Comparison of ENCODE assay signal across 8 cellular contexts in the genomic region with DNA sequence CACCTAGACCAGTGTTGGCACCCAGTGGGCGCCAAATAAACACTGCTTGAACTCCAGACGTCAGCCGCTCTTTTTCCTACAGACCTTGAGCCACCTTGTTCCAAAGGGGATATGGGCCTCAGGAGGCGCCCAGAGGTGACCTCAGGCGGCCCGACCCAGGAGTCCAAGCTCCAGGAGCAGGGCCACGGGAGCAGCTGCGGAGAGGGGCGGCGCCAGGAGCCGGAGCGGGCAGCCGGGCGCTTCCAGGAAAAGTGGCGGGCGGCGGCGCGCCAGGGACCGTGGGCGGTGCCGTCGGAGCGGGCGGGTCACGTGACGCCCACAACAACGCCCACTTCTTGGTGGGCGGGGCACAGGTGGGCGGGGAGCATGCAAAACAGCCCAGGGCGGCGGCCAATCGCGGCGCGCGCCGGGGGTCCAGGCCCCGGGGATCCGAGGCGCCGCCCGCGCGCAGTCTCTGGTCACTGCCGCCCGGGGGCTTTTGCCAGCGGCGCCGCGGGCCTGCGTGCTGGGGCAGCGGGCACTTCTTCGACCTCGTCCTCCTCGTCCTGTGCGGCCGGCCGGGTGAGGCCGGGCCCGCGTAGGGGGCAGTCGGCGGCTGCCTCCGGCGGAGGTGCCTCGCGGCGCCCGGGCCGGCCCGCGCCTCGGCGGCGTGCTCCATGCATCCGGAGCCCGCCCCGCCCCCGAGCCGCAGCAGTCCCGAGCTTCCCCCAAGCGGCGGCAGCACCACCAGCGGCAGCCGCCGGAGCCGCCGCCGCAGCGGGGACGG. TPM values are rescaled to one million over a fixed set of nuclear protein-coding genes. Genes with fewer than 3 reads are reported as not detected.
DNase-seq lines count a peak whose midpoint lies in the region; FAIRE-seq and TF ChIP-seq lines count a peak whose summit lies in the region.

A gene (plus strand): TSS at position 444 of the 766 bp plus-strand sequence.

- peaks cover 19% of the 10 kb centered on the region for H3K36me3 ChIP-seq in MG63

- no peaks in the 10 kb centered on the region for H3K27me3 Mint-ChIP-seq in nephron progenitor cell (ENCODE audit: low read depth, poor library complexity)
- H3K27me3 Mint-ChIP-seq in stimulated activated naive CD8-positive, alpha-beta T cell treated with anti-CD3 and anti-CD28 coated beads, Interleukin-15, Interleukin-2, amounts not matched to agents 100 ng/mL and 50 ng/mL, for 24 hours = no peaks in the 10 kb centered on the region

- peak within 1 kb of the TSS; percentile 74 for H3K4me3 ChIP-seq in MG63
- peak within 1 kb of the TSS; percentile 72 for H3K4me3 ChIP-seq in fibroblast of pulmonary artery (replicated peaks; ENCODE audit: low read depth, low read length)

- H3K4me1 Mint-ChIP-seq in nephron progenitor cell = peaks cover 52% of the 10 kb centered on the region
- peaks cover 56% of the 10 kb centered on the region for H3K4me1 Mint-ChIP-seq in stimulated activated naive CD8-positive, alpha-beta T cell treated with anti-CD3 and anti-CD28 coated beads, Interleukin-15, Interleukin-2, amounts not matched to agents 100 ng/mL and 50 ng/mL, for 24 hours (ENCODE audit: low read depth)

- H3K27me3 ChIP-seq in MG63 = no peaks in the 10 kb centered on the region

- DNase-seq in ELF-1 (ENCODE audit: low read depth, low spot score) (peak; percentile 96), H54 (ENCODE audit: insufficient read length, low spot score) (peak; percentile 89), MG63 (peak; percentile 96), SHP77 (lab: John Stamatoyannopoulos, UW) (peak; percentile 88 to 90), fibroblast of pulmonary artery (ENCODE audit: low read depth) (peak; percentile 93), nephron progenitor cell (peak; percentile 98)
- DNase-seq in activated effector memory CD4-positive, alpha-beta T cell treated with Interleukin-2 at 50 U/mL for 16 hours = peak; percentile 92

- no peak for FAIRE-seq in H54 (lab: Jason Lieb, UNC)

- H3K36me3 Mint-ChIP-seq in nephron progenitor cell (ENCODE audit: low read depth) = peaks cover 3% of the 10 kb centered on the region
- peaks cover 20% of the 10 kb centered on the region for H3K36me3 Mint-ChIP-seq in stimulated activated naive CD8-positive, alpha-beta T cell treated with anti-CD3 and anti-CD28 coated beads, Interleukin-15, Interleukin-2, amounts not matched to agents 100 ng/mL and 50 ng/mL, for 24 hours (ENCODE audit: low read depth)

- no peaks in the 10 kb centered on the region for H3K9me3 Mint-ChIP-seq in nephron progenitor cell
- H3K9me3 Mint-ChIP-seq in stimulated activated naive CD8-positive, alpha-beta T cell treated with anti-CD3 and anti-CD28 coated beads, Interleukin-15, Interleukin-2, amounts not matched to agents 100 ng/mL and 50 ng/mL, for 24 hours = no peaks in the 10 kb centered on the region

- TF ChIP-seq CTCF in fibroblast of pulmonary artery (IDR thresholded peaks at IDR 0.05; ENCODE audit: low read length, missing control alignments) = no peak
- no peak for TF ChIP-seq CTCF in nephron progenitor cell (IDR thresholded peaks at IDR 0.05)

- H3K9me3 ChIP-seq in MG63 = no peaks in the 10 kb centered on the region

- peak within 1 kb of the TSS; percentile 86 for H3K4me3 Mint-ChIP-seq in nephron progenitor cell
- peak within 1 kb of the TSS; percentile 93 for H3K4me3 Mint-ChIP-seq in stimulated activated naive CD8-positive, alpha-beta T cell treated with anti-CD3 and anti-CD28 coated beads, Interleukin-15, Interleukin-2, amounts not matched to agents 100 ng/mL and 50 ng/mL, for 24 hours

- TF ChIP-seq POLR2A in H54 (IDR thresholded peaks at IDR 0.05; ENCODE audit: low read depth, low read length) = peak; percentile 90

- H3K27ac Mint-ChIP-seq in nephron progenitor cell = peak within 1 kb of the TSS; percentile 93
- peak within 1 kb of the TSS; percentile 99 for H3K27ac Mint-ChIP-seq in stimulated activated naive CD8-positive, alpha-beta T cell treated with anti-CD3 and anti-CD28 coated beads, Interleukin-15, Interleukin-2, amounts not matched to agents 100 ng/mL and 50 ng/mL, for 24 hours

RNA-seq across cellular contexts. Expression of the gene that starts here (rescaled TPM):
- total RNA-seq in MG63 (2014; rRNA removed; shearing (Covaris generic); ENCODE audit: low replicate concordance) = 5.9 and 15.9 TPM in 2 replicates

Comparison
In these comparisons a context has a peak if more than half of its experiments do, and no peak if none do; other contexts are left out.
1. Peak in every context shown above with its lines: DNase-seq and H3K4me3 ChIP-seq.